Comparison of ENCODE assay signal across 27 cellular contexts in genomic region chrX:121871122-121871521, GRCh38.
"Had no signal": no experiment of that assay in that cellular context is flagged by ENCODE, and none has a peak within 500 bp of the region (broad histone marks: within the 10 kb centered on the region; RNA-seq: fewer than 3 reads in every experiment).

No MANE protein-coding gene starts in this region.

- H3K4me1 Mint-ChIP-seq: endodermal cell, mesothelial cell of epicardium, naive B cell had no signal

- H3K36me3 Mint-ChIP-seq: mesothelial cell of epicardium, naive B cell had no signal

- ATAC-seq: effector memory CD8-positive, alpha-beta T cell; esophagus mucosa; gastrocnemius medialis; heart right ventricle; left cardiac atrium; left lung; left ventricle myocardium superior; lower lobe of right lung; mucosa of descending colon had no signal

- H3K36me3 ChIP-seq: esophagus squamous epithelium, gastrocnemius medialis, heart right ventricle, left lung, lower lobe of right lung had no signal

- H3K4me1 ChIP-seq: esophagus squamous epithelium, gastrocnemius medialis, heart right ventricle, left lung, lower lobe of right lung had no signal

- H3K4me3 Mint-ChIP-seq: dendritic cell treated with granulocyte-macrophage colony-stimulating factor and Interleukin-4, amounts not matched to agents 40 ng/mL and 50 ng/mL, for 4 days; effector memory CD8-positive, alpha-beta T cell; endodermal cell; mesothelial cell of epicardium; naive B cell had no signal

- H3K27me3 ChIP-seq: esophagus squamous epithelium, gastrocnemius medialis, heart right ventricle, left lung had no signal

- H3K27ac ChIP-seq: epithelial cell of prostate, esophagus squamous epithelium, gastrocnemius medialis, heart right ventricle, left lung, lower lobe of right lung had no signal

- H3K4me3 ChIP-seq: esophagus squamous epithelium, gastrocnemius medialis, heart right ventricle, left lung, lower lobe of right lung, mucosa of descending colon had no signal

- H3K9me3 Mint-ChIP-seq: dendritic cell treated with granulocyte-macrophage colony-stimulating factor and Interleukin-4, amounts not matched to agents 40 ng/mL and 50 ng/mL, for 4 days; effector memory CD8-positive, alpha-beta T cell; naive B cell had no signal

- H3K27ac Mint-ChIP-seq: dendritic cell treated with granulocyte-macrophage colony-stimulating factor and Interleukin-4, amounts not matched to agents 40 ng/mL and 50 ng/mL, for 4 days; effector memory CD8-positive, alpha-beta T cell; endodermal cell; mesothelial cell of epicardium; naive B cell had no signal

- H3K9me3 ChIP-seq: esophagus squamous epithelium, gastrocnemius medialis, heart right ventricle, left lung, lower lobe of right lung, mucosa of descending colon had no signal

- FAIRE-seq: endometrium, islet of Langerhans, keratinocyte had no signal

- DNase-seq: cortex of kidney; effector CD8-positive, alpha-beta T cell; effector memory CD8-positive, alpha-beta T cell; endodermal cell; erythroblast; esophagus squamous epithelium; foreskin fibroblast; foreskin melanocyte; gastrocnemius medialis; glutamatergic neuron; head of caudate nucleus; heart right ventricle; hippocampal formation; left cardiac atrium; left lung; left ventricle myocardium superior; lower lobe of right lung; mesenchymal stem cell; mucosa of descending colon; naive B cell had no signal

- H3K27me3 Mint-ChIP-seq: dendritic cell treated with granulocyte-macrophage colony-stimulating factor and Interleukin-4, amounts not matched to agents 40 ng/mL and 50 ng/mL, for 4 days; effector memory CD8-positive, alpha-beta T cell; naive B cell had no signal
